Comparison of ENCODE assay signal across 12 cellular contexts in genomic region chr6:40695114-40695513, GRCh38.
DNase-seq lines count a peak whose midpoint lies in the region; ATAC-seq lines count a peak whose summit lies in the region.
"Had no signal": no experiment of that assay in that cellular context is flagged by ENCODE, and none has a peak within 500 bp of the region (broad histone marks: within the 10 kb centered on the region; RNA-seq: fewer than 3 reads in every experiment).

No MANE protein-coding gene starts in this region.

- intact Hi-C loops in sciatic nerve (cut with DNase I): no loop called here

- DNase-seq in DMS 273 treated with DMSO at 0.1 percent for 48 hours (lab: John Stamatoyannopoulos, UW) (peak; percentile 19), HT1080 (ENCODE audit: low read depth) (peak; percentile 25), RPMI8226 (peak; percentile 87), iPS-NIHi11 (ENCODE audit: low spot score) (peak; percentile 72), sciatic nerve (ENCODE audit: low spot score) (no peak)
- no peak for DNase-seq in stimulated activated CD4-positive, alpha-beta T cell treated with anti-CD3 and anti-CD28 coated beads, Interleukin-4, amount 100 ng/mL, for 24 hours
- DNase-seq: effector CD8-positive, alpha-beta T cell; naive B cell; NCI-H526; sigmoid colon had no signal

- ATAC-seq in GM21447 (IDR thresholded peaks at IDR 0.05; ENCODE audit: unreplicated experiment) (no peak), HG03045 (IDR thresholded peaks at IDR 0.05; ENCODE audit: unreplicated experiment) (no peak), sciatic nerve (no peak)

Comparison
In these comparisons a context has a peak if more than half of its experiments do, and no peak if none do; other contexts are left out.
1. DNase-seq: peak in DMS 273 treated with DMSO at 0.1 percent for 48 hours (single experiment), HT1080 (single experiment), RPMI8226 (single experiment) and iPS-NIHi11 (single experiment); none in stimulated activated CD4-positive, alpha-beta T cell treated with anti-CD3 and anti-CD28 coated beads, Interleukin-4, amount 100 ng/mL, for 24 hours (single experiment) and sciatic nerve (single experiment).